ENCODE assay signal across 9 cellular contexts in the genomic region with DNA sequence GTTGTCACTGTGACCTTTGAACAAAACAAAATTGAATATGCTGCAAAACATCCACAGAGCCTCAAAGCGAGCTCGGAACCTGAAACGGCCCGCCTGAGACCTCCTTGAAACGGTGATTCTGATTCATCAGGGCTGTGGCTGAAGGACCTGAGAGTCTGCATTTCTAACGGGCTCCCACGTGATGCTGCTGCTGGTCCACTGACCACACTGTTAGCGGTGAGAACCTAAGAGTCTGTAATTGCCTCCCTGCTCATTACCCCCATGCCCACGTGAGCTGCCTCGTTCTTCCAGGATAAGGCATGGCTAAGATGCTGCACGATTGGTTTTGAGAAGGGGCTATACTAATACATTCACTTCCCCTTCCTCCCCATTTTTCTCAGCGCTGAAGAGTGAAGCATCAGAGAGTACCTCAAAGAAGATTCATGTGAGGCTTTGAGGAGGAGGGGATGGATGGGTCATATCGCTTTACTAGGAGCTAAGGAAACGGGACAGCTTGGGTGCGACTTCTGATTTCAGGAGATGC. TPM values are rescaled to one million over a fixed set of nuclear protein-coding genes. Genes with fewer than 3 reads are reported as not detected.
DNase-seq lines count a peak whose midpoint lies in the region; ATAC-seq and TF ChIP-seq lines count a peak whose summit lies in the region.
"Had no signal": no experiment of that assay in that cellular context is flagged by ENCODE, and none has a peak within 500 bp of the region (broad histone marks: within the 10 kb centered on the region; RNA-seq: fewer than 3 reads in every experiment).

No MANE protein-coding gene starts in this region.

- H3K27me3 ChIP-seq in heart left ventricle (no peaks in the 10 kb centered on the region), lower lobe of right lung (ENCODE audit: low read depth) (no peaks in the 10 kb centered on the region), uterus (no peaks in the 10 kb centered on the region)

- peaks cover 14% of the 10 kb centered on the region for H3K36me3 Mint-ChIP-seq in T-helper 17 cell (ENCODE audit: low read depth)

- peak in 2 of 4 donors; percentile 3 to 14 for ATAC-seq in heart left ventricle
- no peak for ATAC-seq in Right ventricle myocardium superior (ENCODE audit: poor library complexity)
- no peak for ATAC-seq in T-helper 17 cell
- ATAC-seq in lower lobe of right lung = peak; percentile 5 to 35
- no peak for ATAC-seq in GM18873 (IDR thresholded peaks at IDR 0.05; ENCODE audit: low FRiP score, unreplicated experiment)

- DNase-seq in heart left ventricle (no peak), Right ventricle myocardium superior (no peak), T-helper 17 cell (no peak), lower lobe of right lung (no peak), uterus (no peak), SIG-M5 treated with dmso at 0.1 percent for 504 hours (lab: John Stamatoyannopoulos, UW; ENCODE audit: unreplicated experiment) (no peak), SKM-1 treated with dmso at 0.1 percent for 144 hours (lab: John Stamatoyannopoulos, UW; ENCODE audit: unreplicated experiment) (no peak)

- peak overlapping the region; percentile 74 for H3K4me3 Mint-ChIP-seq in T-helper 17 cell

- intact Hi-C loops in heart left ventricle (cut with DNase I) = loop anchor here (2.0 to 10.0 kb wide), 7 partner anchors 109 to 554 kb away; partner anchors contain the start of gene SUSD4 (in 1 of the 10)
- intact Hi-C loops in Right ventricle myocardium superior (cut with DNase I) = loop anchor here (10.0 kb wide), 1 partner anchor 111 kb away; no protein-coding TSS in a partner anchor
- intact Hi-C loops in lower lobe of right lung (cut with DNase I) = no loop called here
- intact Hi-C loops in uterus (cut with DNase I; ENCODE audit: low total_unique reads) = no loop called here

- H3K36me3 ChIP-seq in heart left ventricle = peaks cover 0 to 10% (median 0%) of the 10 kb centered on the region in 9 donors
- H3K36me3 ChIP-seq in lower lobe of right lung = no peaks in the 10 kb centered on the region
- no peaks in the 10 kb centered on the region for H3K36me3 ChIP-seq in uterus
- H3K36me3 ChIP-seq: cardiac muscle cell had no signal

- peaks cover 0 to 58% (median 18%) of the 10 kb centered on the region in 12 donors for H3K4me1 ChIP-seq in heart left ventricle
- H3K4me1 ChIP-seq in lower lobe of right lung = peaks cover 60% of the 10 kb centered on the region
- peaks cover 0 to 5% of the 10 kb centered on the region in 2 donors for H3K4me1 ChIP-seq in uterus

- H3K9me3 ChIP-seq in heart left ventricle (no peaks in the 10 kb centered on the region), T-helper 17 cell (ENCODE audit: control insufficient read depth, low read length, poor library complexity, severe bottlenecking) (no peaks in the 10 kb centered on the region), lower lobe of right lung (no peaks in the 10 kb centered on the region), uterus (no peaks in the 10 kb centered on the region)

- H3K4me3 ChIP-seq in heart left ventricle = peak overlapping the region in 9 of 12 donors; percentile 29 to 55 (median 45)
- peak overlapping the region; percentile 50 for H3K4me3 ChIP-seq in lower lobe of right lung
- no peak overlapping the region for H3K4me3 ChIP-seq in uterus

- H3K4me1 Mint-ChIP-seq in T-helper 17 cell = peaks cover 19% of the 10 kb centered on the region

- TF ChIP-seq POLR2A in heart left ventricle (IDR thresholded peaks at IDR 0.05) (no peak), uterus (IDR thresholded peaks at IDR 0.05) (no peak)

- 37 to 41% (median 39%) methylated on average over 10 to 15 of the region's 15 CpGs for WGBS in heart left ventricle, 4 donors

- H3K27me3 Mint-ChIP-seq in T-helper 17 cell = peaks cover 24% of the 10 kb centered on the region

- no peak for TF ChIP-seq CTCF in heart left ventricle (IDR thresholded peaks at IDR 0.05)
- no peak for TF ChIP-seq CTCF in lower lobe of right lung (IDR thresholded peaks at IDR 0.05)
- no peak for TF ChIP-seq CTCF in uterus (IDR thresholded peaks at IDR 0.05)

- H3K27ac ChIP-seq in heart left ventricle (peak overlapping the region in 1 of 12 donors; percentile 68), lower lobe of right lung (no peak overlapping the region), uterus (peak overlapping the region; percentile 31 to 53)
- H3K27ac ChIP-seq: cardiac muscle cell had no signal

- H3K27ac Mint-ChIP-seq in T-helper 17 cell = peak overlapping the region; percentile 56

RNA-seq across cellular contexts. Expression of gene TLR5, which starts 9.7 kb away (rescaled TPM):
- 1 to 10 TPM in 7 of 9 donors, under 1 TPM in 2; 0.25 to 9.0 (median 2.0) TPM for total RNA-seq in heart left ventricle
- polyA plus RNA-seq in heart left ventricle = under 1 TPM; 0.50 to 0.72 TPM
- 3.0 TPM for total RNA-seq in Right ventricle myocardium superior
- total RNA-seq in T-helper 17 cell = 1 to 10 TPM; 2.6 to 2.8 TPM
- 26.6 TPM for total RNA-seq in lower lobe of right lung
- total RNA-seq in uterus = 10 to 100 TPM in 1 of 4 donors, 1 to 10 TPM in 3; 7.6 to 16.4 (median 8.9) TPM

Comparison
In these comparisons a context has a peak if more than half of its experiments do, and no peak if none do; other contexts are left out.
1. ATAC-seq: peak in lower lobe of right lung (2 of 2); none in Right ventricle myocardium superior (single experiment), T-helper 17 cell (single experiment) and GM18873 (single experiment).
2. H3K4me3 ChIP-seq: peak in heart left ventricle (9 of 12) and lower lobe of right lung (single experiment); none in uterus (0 of 2).
3. intact Hi-C loops: an anchor here in heart left ventricle (2.0 to 10.0 kb wide) and Right ventricle myocardium superior (10.0 kb wide); none called in lower lobe of right lung and uterus.